In genomic region chr3:7249493-7250076, GRCh38 we compare ENCODE assay signal across 22 cellular contexts.
DNase-seq lines count a peak whose midpoint lies in the region; ATAC-seq, FAIRE-seq and TF ChIP-seq lines count a peak whose summit lies in the region.
"Had no signal": no experiment of that assay in that cellular context is flagged by ENCODE, and none has a peak within 500 bp of the region (broad histone marks: within the 10 kb centered on the region; RNA-seq: fewer than 3 reads in every experiment).

No MANE protein-coding gene starts in this region.

- no peak for DNase-seq in HepG2 (ENCODE audit: low spot score)
- DNase-seq in right lobe of liver: no peak
- peak; percentile 11 for DNase-seq in SK-N-DZ (ENCODE audit: low spot score)
- DNase-seq in bronchial epithelial cell (ENCODE audit: low read depth): peak; percentile 23
- peak; percentile 3 for DNase-seq in renal cortical epithelial cell (ENCODE audit: low read depth)
- no peak for DNase-seq in upper lobe of left lung
- DNase-seq in T1000 (lab: John Stamatoyannopoulos, UW): no peak
- DNase-seq: Calu3, Kasumi-1, NCI-H1092 treated with DMSO at 0.1 percent for 48 hours, NCI-H1436, NCI-H187, NCI-H2081 treated with DMSO at 0.1 percent for 48 hours, NCI-H524, NCI-H748 treated with DMSO at 0.1 percent for 48 hours had no signal

- H3K4me2 ChIP-seq in HepG2 (ENCODE audit: low read depth, low read length): no peak overlapping the region

- TF ChIP-seq POLR2A in HepG2 (IDR thresholded peaks at IDR 0.05; ENCODE audit: insufficient read depth in 1 of 2, low read depth in 2 of 2, low read length in 2 of 2) (no peak), right lobe of liver (IDR thresholded peaks at IDR 0.05) (no peak), upper lobe of left lung (IDR thresholded peaks at IDR 0.05) (no peak)

- no TSS peak for BruUV-seq in HepG2 (replicated peaks; lab: Mats Ljungman, UMichigan)

- H3K4me1 ChIP-seq in HepG2 (ENCODE audit: insufficient read depth, low read length): no peaks in the 10 kb centered on the region
- no peaks in the 10 kb centered on the region for H3K4me1 ChIP-seq in right lobe of liver
- no peaks in the 10 kb centered on the region for H3K4me1 ChIP-seq in upper lobe of left lung
- H3K4me1 ChIP-seq: SJSA1 had no signal

- H3K4me3 ChIP-seq in HepG2 (replicated peaks in 1 of 3; ENCODE audit: insufficient read depth in 1 of 3, low read depth in 2 of 3, low read length in 3 of 3) (no peak overlapping the region), right lobe of liver (no peak overlapping the region), bronchial epithelial cell (ENCODE audit: low read depth, low read length) (no peak overlapping the region), upper lobe of left lung (no peak overlapping the region)
- H3K4me3 ChIP-seq: SJSA1 had no signal

- no peaks in the 10 kb centered on the region for H3K27me3 ChIP-seq in HepG2 (ENCODE audit: control insufficient read depth in 1 of 2, insufficient read depth in 2 of 2, low read length in 2 of 2)
- H3K27me3 ChIP-seq in right lobe of liver: no peaks in the 10 kb centered on the region
- H3K27me3 ChIP-seq in bronchial epithelial cell (ENCODE audit: control insufficient read depth, insufficient read depth, low read length): no peaks in the 10 kb centered on the region
- no peaks in the 10 kb centered on the region for H3K27me3 ChIP-seq in upper lobe of left lung
- H3K27me3 ChIP-seq: SJSA1 had no signal

- POLR2A ChIA-PET in HepG2 (lab: Yijun Ruan, JAX): no interaction called here

- ATAC-seq in HepG2 (no peak), right lobe of liver (no peak), GM18517 (IDR thresholded peaks at IDR 0.05; ENCODE audit: unreplicated experiment) (no peak), upper lobe of left lung (ENCODE audit: low FRiP score in 2 of 2) (no peak)
- ATAC-seq: HCT116 had no signal

- H3K36me3 ChIP-seq in HepG2 (replicated peaks in 1 of 2; ENCODE audit: control insufficient read depth in 1 of 2, insufficient read depth in 2 of 2, low read length in 2 of 2): no peaks in the 10 kb centered on the region
- H3K36me3 ChIP-seq in right lobe of liver: no peaks in the 10 kb centered on the region
- no peaks in the 10 kb centered on the region for H3K36me3 ChIP-seq in bronchial epithelial cell (ENCODE audit: control insufficient read depth, insufficient read depth, low read length)
- H3K36me3 ChIP-seq in upper lobe of left lung: no peaks in the 10 kb centered on the region
- H3K36me3 ChIP-seq: SJSA1 had no signal

- no peaks in the 10 kb centered on the region for H4K20me1 ChIP-seq in HepG2 (ENCODE audit: insufficient read depth, low read length)

- no peak overlapping the region for H3K27ac ChIP-seq in HepG2 (ENCODE audit: extremely low read length, insufficient read depth, low read length)
- no peak overlapping the region for H3K27ac ChIP-seq in right lobe of liver
- no peak overlapping the region for H3K27ac ChIP-seq in upper lobe of left lung
- H3K27ac ChIP-seq: SJSA1 had no signal

- FAIRE-seq in HepG2 (lab: Jason Lieb, UNC) (no peak), bronchial epithelial cell (lab: Jason Lieb, UNC) (no peak)
- FAIRE-seq: A204.1, G401.6, H1, RCC 7860 had no signal

- CTCF ChIA-PET in HepG2 (lab: Yijun Ruan, JAX; ENCODE audit: low intra/inter-chr PET ratio, low total read pairs): no interaction called here

- H3K79me2 ChIP-seq in HepG2 (ENCODE audit: insufficient read depth, low read length): no peaks in the 10 kb centered on the region

- H3K9ac ChIP-seq in HepG2 (ENCODE audit: insufficient read depth, low read depth, low read length): no peak overlapping the region

- TF ChIP-seq RAD21 in HepG2 (CRISPR knock-in tag; IDR thresholded peaks at IDR 0.05): no peak

- TF ChIP-seq CTCF in HepG2 (CRISPR knock-in tag; IDR thresholded peaks at IDR 0.05): no peak
- no peak for TF ChIP-seq CTCF in right lobe of liver (IDR thresholded peaks at IDR 0.05)
- no peak for TF ChIP-seq CTCF in bronchial epithelial cell (IDR thresholded peaks at IDR 0.05; ENCODE audit: insufficient read depth, low read length, severe bottlenecking)
- TF ChIP-seq CTCF in upper lobe of left lung (IDR thresholded peaks at IDR 0.05): no peak

- H2AFZ ChIP-seq in HepG2 (ENCODE audit: low read length): no peak overlapping the region

- TF ChIP-seq EP300 in HepG2 (IDR thresholded peaks at IDR 0.05; ENCODE audit: low read depth in 2 of 2, low read length in 2 of 2) (no peak), HepG2 (CRISPR knock-in tag; IDR thresholded peaks at IDR 0.05; ENCODE audit: borderline replicate concordance) (no peak), upper lobe of left lung (IDR thresholded peaks at IDR 0.05) (no peak)

- 32% methylated on average over 5 of the region's 5 CpGs for WGBS in HepG2 (ENCODE audit: low lambda C conversion rate)
- WGBS in right lobe of liver (ENCODE audit: insufficient coverage, low coverage, low lambda C conversion rate, missing lambda C conversion rate): 80% methylated on average over 5 of the region's 5 CpGs
- 90 to 92% methylated on average over 5 of the region's 5 CpGs for WGBS in upper lobe of left lung, 2 donors

- peaks cover 68% of the 10 kb centered on the region for H3K9me3 ChIP-seq in HepG2 (ENCODE audit: low read length)
- no peaks in the 10 kb centered on the region for H3K9me3 ChIP-seq in right lobe of liver
- no peaks in the 10 kb centered on the region for H3K9me3 ChIP-seq in upper lobe of left lung
- H3K9me3 ChIP-seq: SJSA1 had no signal

- in situ Hi-C loops in HepG2 (cut with HindIII; ENCODE audit: extremely low pct_ligation_motif_present, low pct_unique_long_range_greater_than_20kb): no loop called here

- intact Hi-C loops in HepG2 (cut with micrococcal nuclease; ENCODE audit: unreplicated experiment) (no loop called here), right lobe of liver (cut with DNase I) (no loop called here)

TF ChIP-seq in HepG2, 621 proteins besides CTCF, POLR2A, EP300 and RAD21:
- peak; percentile 15 to 70; a peak in 3 of 4 replicates for TF ChIP-seq MAFK (conservative IDR thresholded peaks at IDR 0.05 in 1 of 2, IDR thresholded peaks at IDR 0.05 in 1 of 2; ENCODE audit: low read length in 2 of 2)
- TF ChIP-seq MAFF (IDR thresholded peaks at IDR 0.05; ENCODE audit: low read depth, low read length): peak; percentile 41; the same call in 1 of the 2 replicates
- TF ChIP-seq ZNF567 (CRISPR knock-in tag; IDR thresholded peaks at IDR 0.05; ENCODE audit: borderline replicate concordance): no peak

Comparison
In these comparisons a context has a peak if more than half of its experiments do, and no peak if none do; other contexts are left out.
1. DNase-seq: peak in SK-N-DZ (single experiment), bronchial epithelial cell (single experiment) and renal cortical epithelial cell (single experiment); none in HepG2 (single experiment), right lobe of liver (0 of 3), upper lobe of left lung (0 of 2) and T1000 (single experiment).